ENCODE assay signal across 18 cellular contexts in the genomic region with DNA sequence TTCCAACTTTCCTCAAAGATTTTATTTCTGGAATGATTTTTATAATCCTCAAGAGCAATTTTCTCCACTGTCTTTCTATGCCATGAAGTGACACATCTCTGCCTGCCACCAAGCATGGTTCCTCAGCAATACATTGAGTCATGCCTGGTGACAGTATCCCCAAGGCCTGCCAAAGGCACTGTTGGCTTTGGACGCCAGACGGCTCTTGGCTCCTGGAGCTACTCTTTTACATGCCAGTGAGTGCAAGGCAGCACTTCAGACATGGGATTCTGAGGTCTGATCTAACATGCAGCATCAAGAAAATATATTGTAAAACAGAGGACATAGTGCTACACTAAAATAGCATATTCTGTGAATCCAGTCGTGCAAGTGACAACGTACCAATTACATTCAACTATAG. TPM values are rescaled to one million over a fixed set of nuclear protein-coding genes. Genes with fewer than 3 reads are reported as not detected.
DNase-seq lines count a peak whose midpoint lies in the region; ATAC-seq and TF ChIP-seq lines count a peak whose summit lies in the region.
"Had no signal": no experiment of that assay in that cellular context is flagged by ENCODE, and none has a peak within 500 bp of the region (broad histone marks: within the 10 kb centered on the region; RNA-seq: fewer than 3 reads in every experiment).

No MANE protein-coding gene starts in this region.

- no peak for TF ChIP-seq POLR2A in adrenal gland (IDR thresholded peaks at IDR 0.05)

- H3K9me3 ChIP-seq in adrenal gland (replicated peaks in 1 of 3) (no peaks in the 10 kb centered on the region), tibial artery (no peaks in the 10 kb centered on the region)
- H3K9me3 ChIP-seq: BLaER1, HAP-1 had no signal

- no peaks in the 10 kb centered on the region for H3K27me3 ChIP-seq in adrenal gland
- peaks cover 0 to 11% of the 10 kb centered on the region in 2 donors for H3K27me3 ChIP-seq in tibial artery
- H3K27me3 ChIP-seq: BLaER1 had no signal

- intact Hi-C loops in adrenal gland (cut with DNase I) (no loop called here), tibial artery (cut with DNase I; ENCODE audit: low total_unique reads) (no loop called here)

- H3K36me3 ChIP-seq in adrenal gland (replicated peaks in 1 of 2) (no peaks in the 10 kb centered on the region), tibial artery (no peaks in the 10 kb centered on the region)
- H3K36me3 ChIP-seq: BLaER1, HAP-1 had no signal

- 66 to 78% (median 75%) methylated on average over 3 to 4 of the region's 4 CpGs for WGBS in adrenal gland, 4 donors

- TF ChIP-seq CTCF in adrenal gland (IDR thresholded peaks at IDR 0.05) (no peak), tibial artery (IDR thresholded peaks at IDR 0.05) (no peak)

- DNase-seq in adrenal gland: peak in 6 of 7 donors; percentile 28 to 66 (median 55)
- DNase-seq in medulla oblongata (ENCODE audit: extremely low spot score): peak; percentile 18
- DNase-seq in tibial artery: peak; percentile 51 to 77
- no peak for DNase-seq in mucosa of gallbladder (ENCODE audit: low spot score)
- DNase-seq: CD8-positive, alpha-beta memory T cell; DMS153; NCI-H1417 treated with DMSO at 0.1 percent for 48 hours; NCI-H2029 treated with DMSO at 0.1 percent for 48 hours; NCI-H510A; NCI-H82; SHP77 had no signal

- H3K4me3 ChIP-seq in adrenal gland (no peak overlapping the region), tibial artery (no peak overlapping the region)
- H3K4me3 ChIP-seq: BLaER1, HAP-1 had no signal

- peak; percentile 39 for ATAC-seq in esophagus mucosa
- ATAC-seq in GM21723 (IDR thresholded peaks at IDR 0.05; ENCODE audit: unreplicated experiment): no peak
- ATAC-seq in HG03039 (IDR thresholded peaks at IDR 0.05; ENCODE audit: unreplicated experiment): no peak
- ATAC-seq: Panc1 had no signal

- H3K27ac ChIP-seq in adrenal gland: no peak overlapping the region
- H3K27ac ChIP-seq in tibial artery: no peak overlapping the region
- H3K27ac ChIP-seq: BLaER1 had no signal

- H3K4me1 ChIP-seq in adrenal gland (replicated peaks in 1 of 2) (no peaks in the 10 kb centered on the region), tibial artery (peaks cover 0 to 21% (median 6%) of the 10 kb centered on the region in 4 donors)

RNA-seq across cellular contexts. Expression of a gene that starts 20.1 kb away (rescaled TPM):
- total RNA-seq in adrenal gland: 10 to 100 TPM in 4 of 8 donors, 1 to 10 TPM in 4; 3.4 to 14.5 (median 9.8) TPM
- polyA plus RNA-seq in adrenal gland: 1 to 10 TPM; 2.1 to 2.6 (median 2.3) TPM
- total RNA-seq in esophagus mucosa: 34.2 TPM
- total RNA-seq in mucosa of gallbladder: 24.5 TPM
- total RNA-seq: LHCN-M2 had no signal
